ENCODE assay signal across 1 cellular context in genomic region chr14:68379510-68380303, GRCh38.
TF ChIP-seq lines count a peak whose summit lies in the region.

No MANE protein-coding gene starts in this region.

TF ChIP-seq in endothelial cell of umbilical vein, 7 proteins besides CTCF, POLR2A, EP300 and RAD21 (continued from another document):
- TF ChIP-seq MAX (IDR thresholded peaks at IDR 0.05; ENCODE audit: insufficient read depth, insufficient read length) (no peak), JUN (IDR thresholded peaks at IDR 0.05; ENCODE audit: borderline replicate concordance, insufficient read depth, insufficient read length, low read depth) (no peak), FOS (IDR thresholded peaks at IDR 0.05; ENCODE audit: borderline replicate concordance, insufficient read depth, low read length) (no peak), MYC (IDR thresholded peaks at IDR 0.05; ENCODE audit: low read depth, low read length) (no peak), POLR2AphosphoS5 (IDR thresholded peaks at IDR 0.05; ENCODE audit: insufficient read depth, low read depth, low read length) (no peak), EZH2 (IDR thresholded peaks at IDR 0.05; ENCODE audit: borderline replicate concordance, low read depth, low read length, severe bottlenecking) (no peak)
